1 cellular context compared by ENCODE assay signal in genomic region chr22:44302363-44302762, GRCh38. TPM values are rescaled to one million over a fixed set of nuclear protein-coding genes. Genes with fewer than 3 reads are reported as not detected.
"Had no signal": no experiment of that assay in that cellular context is flagged by ENCODE, and none has a peak within 500 bp of the region (broad histone marks: within the 10 kb centered on the region; RNA-seq: fewer than 3 reads in every experiment).

No MANE protein-coding gene starts in this region.

RNA-seq across cellular contexts. Expression of gene SHISAL1, which starts 10.4 kb away (rescaled TPM):
- total RNA-seq: HFFc6 had no signal
